In the genomic region with DNA sequence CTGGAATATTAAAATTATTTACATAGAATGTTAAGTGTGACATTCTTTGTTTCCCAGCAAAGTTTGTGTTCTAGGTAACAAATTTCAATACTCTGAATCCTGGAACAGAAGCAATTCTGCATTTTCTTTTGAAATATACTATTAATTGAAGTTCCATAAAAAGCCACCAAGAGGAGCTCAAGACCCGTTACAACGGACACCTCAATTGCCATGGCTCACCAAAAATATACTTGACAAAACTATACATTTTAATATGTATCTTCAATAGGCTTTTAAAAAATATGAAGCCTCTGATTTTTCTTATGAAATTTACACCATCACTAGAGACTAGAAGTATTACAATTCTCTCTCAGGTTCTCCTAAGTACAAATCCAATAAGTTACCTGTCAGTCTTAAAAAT, we compare ENCODE assay signal across 9 cellular contexts.
A peak's percentile ranks its signal among the peaks of the same experiment; 100 is the strongest.
DNase-seq lines count a peak whose midpoint lies in the region; ATAC-seq and TF ChIP-seq lines count a peak whose summit lies in the region.
"Had no signal": no experiment of that assay in that cellular context is flagged by ENCODE, and none has a peak within 500 bp of the region (broad histone marks: within the 10 kb centered on the region; RNA-seq: fewer than 3 reads in every experiment).

No MANE protein-coding gene starts in this region.

- peak overlapping the region; percentile 69 for H3K27ac ChIP-seq in CD4-positive, CD25-positive, alpha-beta regulatory T cell (ENCODE audit: insufficient read depth, low read length, poor library complexity, severe bottlenecking)
- no peak overlapping the region for H3K27ac ChIP-seq in liver (ENCODE audit: low read depth in 1 of 2, low read length in 2 of 2)
- H3K27ac ChIP-seq: HL-60 had no signal

- ATAC-seq in CD4-positive, CD25-positive, alpha-beta regulatory T cell (ENCODE audit: low read depth in 2 of 2): no peak
- ATAC-seq in HG02884 (IDR thresholded peaks at IDR 0.05; ENCODE audit: unreplicated experiment): no peak
- no peak for ATAC-seq in HG02763 (IDR thresholded peaks at IDR 0.05; ENCODE audit: unreplicated experiment)

- H3K36me3 Mint-ChIP-seq in CD4-positive, CD25-positive, alpha-beta regulatory T cell: peaks cover 5% of the 10 kb centered on the region
- H3K36me3 Mint-ChIP-seq in activated T-helper 1 cell treated with anti-CD3 and anti-CD28 coated beads, Interleukin-12 subunit alpha, Interleukin-12 subunit beta, Interleukin-2, Interleukin-4 antibody, amounts not matched to agents 30 ng/mL and 10 ng/mL and 1 ng/mL, durations not matched to agents 14 hours and 24 hours and 36 hours (ENCODE audit: low read depth): no peaks in the 10 kb centered on the region

- peak overlapping the region in 2 of 3 donors; percentile 11 to 79 for H3K27ac Mint-ChIP-seq in CD4-positive, CD25-positive, alpha-beta regulatory T cell
- H3K27ac Mint-ChIP-seq in activated T-helper 1 cell treated with anti-CD3 and anti-CD28 coated beads, Interleukin-12 subunit alpha, Interleukin-12 subunit beta, Interleukin-2, Interleukin-4 antibody, amounts not matched to agents 30 ng/mL and 10 ng/mL and 1 ng/mL, durations not matched to agents 14 hours and 24 hours and 36 hours: peak overlapping the region; percentile 29

- no peaks in the 10 kb centered on the region for H3K9me3 Mint-ChIP-seq in CD4-positive, CD25-positive, alpha-beta regulatory T cell
- H3K9me3 Mint-ChIP-seq in activated T-helper 1 cell treated with anti-CD3 and anti-CD28 coated beads, Interleukin-12 subunit alpha, Interleukin-12 subunit beta, Interleukin-2, Interleukin-4 antibody, amounts not matched to agents 30 ng/mL and 10 ng/mL and 1 ng/mL, durations not matched to agents 14 hours and 24 hours and 36 hours: no peaks in the 10 kb centered on the region

- H3K4me1 Mint-ChIP-seq in CD4-positive, CD25-positive, alpha-beta regulatory T cell: peaks cover 14 to 54% (median 29%) of the 10 kb centered on the region in 4 donors
- peaks cover 45% of the 10 kb centered on the region for H3K4me1 Mint-ChIP-seq in activated T-helper 1 cell treated with anti-CD3 and anti-CD28 coated beads, Interleukin-12 subunit alpha, Interleukin-12 subunit beta, Interleukin-2, Interleukin-4 antibody, amounts not matched to agents 30 ng/mL and 10 ng/mL and 1 ng/mL, durations not matched to agents 14 hours and 24 hours and 36 hours (ENCODE audit: low read depth)

- H3K36me3 ChIP-seq in CD4-positive, CD25-positive, alpha-beta regulatory T cell (ENCODE audit: control insufficient read depth, insufficient read depth, low read length): peaks cover 7% of the 10 kb centered on the region
- no peaks in the 10 kb centered on the region for H3K36me3 ChIP-seq in liver (ENCODE audit: control insufficient read depth in 4 of 4, insufficient read depth in 3 of 4, low read depth in 1 of 4, low read length in 3 of 4)

- H3K27me3 ChIP-seq in CD4-positive, CD25-positive, alpha-beta regulatory T cell (ENCODE audit: control insufficient read depth, insufficient read depth, low read length): no peaks in the 10 kb centered on the region
- H3K27me3 ChIP-seq in liver (ENCODE audit: control insufficient read depth in 4 of 4, insufficient read depth in 4 of 4, low read length in 3 of 4): no peaks in the 10 kb centered on the region

- no peak overlapping the region for H3K4me3 ChIP-seq in CD4-positive, CD25-positive, alpha-beta regulatory T cell (ENCODE audit: low read depth, low read length)
- no peak overlapping the region for H3K4me3 ChIP-seq in liver (ENCODE audit: low read depth in 1 of 3, low read length in 3 of 3)

- no peaks in the 10 kb centered on the region for H3K27me3 Mint-ChIP-seq in CD4-positive, CD25-positive, alpha-beta regulatory T cell
- H3K27me3 Mint-ChIP-seq in activated T-helper 1 cell treated with anti-CD3 and anti-CD28 coated beads, Interleukin-12 subunit alpha, Interleukin-12 subunit beta, Interleukin-2, Interleukin-4 antibody, amounts not matched to agents 30 ng/mL and 10 ng/mL and 1 ng/mL, durations not matched to agents 14 hours and 24 hours and 36 hours (ENCODE audit: insufficient read depth): no peaks in the 10 kb centered on the region

- H3K9me3 ChIP-seq in CD4-positive, CD25-positive, alpha-beta regulatory T cell (ENCODE audit: control insufficient read depth in 2 of 2, low read length in 2 of 2): no peaks in the 10 kb centered on the region
- H3K9me3 ChIP-seq in liver (ENCODE audit: control insufficient read depth in 4 of 4, low read length in 3 of 4): no peaks in the 10 kb centered on the region

- peak; percentile 77 to 78 for TF ChIP-seq RAD21 in liver (IDR thresholded peaks at IDR 0.05)

- no peak overlapping the region for H3K9ac ChIP-seq in liver (ENCODE audit: low read depth in 1 of 2, low read length in 2 of 2)

- DNase-seq in CD4-positive, CD25-positive, alpha-beta regulatory T cell: peak in 2 of 3 donors; percentile 22 to 37
- DNase-seq in HT-29 (ENCODE audit: low spot score): peak; percentile 16
- no peak for DNase-seq in activated T-helper 1 cell treated with anti-CD3 and anti-CD28 coated beads, Interleukin-12 subunit alpha, Interleukin-12 subunit beta, Interleukin-2, Interleukin-4 antibody, amounts not matched to agents 30 ng/mL and 10 ng/mL and 1 ng/mL, durations not matched to agents 14 hours and 24 hours and 36 hours (ENCODE audit: low spot score)
- no peak for DNase-seq in posterior vena cava (ENCODE audit: low spot score)
- no peak for DNase-seq in activated naive CD4-positive, alpha-beta T cell treated with Interleukin-2 at 50 U/mL for 16 hours

- peak; percentile 43 for TF ChIP-seq CTCF in liver (IDR thresholded peaks at IDR 0.05; ENCODE audit: low read depth, low read length, missing input control)

- WGBS in liver: 30% methylated on average over 2 of the region's 2 CpGs

- H3K4me1 ChIP-seq in CD4-positive, CD25-positive, alpha-beta regulatory T cell (ENCODE audit: control insufficient read depth, insufficient read depth, low read length, poor library complexity, severe bottlenecking): peaks cover 35% of the 10 kb centered on the region
- H3K4me1 ChIP-seq in liver (ENCODE audit: control insufficient read depth in 4 of 4, insufficient read depth in 4 of 4, low read length in 3 of 4): peaks cover 0 to 3% (median 0%) of the 10 kb centered on the region in 4 donors

- no peak overlapping the region for H3K4me3 Mint-ChIP-seq in CD4-positive, CD25-positive, alpha-beta regulatory T cell
- H3K4me3 Mint-ChIP-seq in activated T-helper 1 cell treated with anti-CD3 and anti-CD28 coated beads, Interleukin-12 subunit alpha, Interleukin-12 subunit beta, Interleukin-2, Interleukin-4 antibody, amounts not matched to agents 30 ng/mL and 10 ng/mL and 1 ng/mL, durations not matched to agents 14 hours and 24 hours and 36 hours: no peak overlapping the region

- intact Hi-C loops in activated T-helper 1 cell treated with anti-CD3 and anti-CD28 coated beads, Interleukin-12 subunit alpha, Interleukin-12 subunit beta, Interleukin-2, Interleukin-4 antibody, amounts not matched to agents 30 ng/mL and 10 ng/mL and 1 ng/mL, durations not matched to agents 14 hours and 24 hours and 36 hours (cut with micrococcal nuclease): loop anchor here (1.0 to 5.0 kb wide), 5 partner anchors 39 to 1999 kb away; a partner anchor contains a TSS
- intact Hi-C loops in posterior vena cava (cut with DNase I): no loop called here

TF ChIP-seq in liver, 16 proteins besides CTCF, POLR2A, EP300 and RAD21:
- TF ChIP-seq HNF4A (conservative IDR thresholded peaks at IDR 0.05) (no peak), JUND (IDR thresholded peaks at IDR 0.05) (no peak), YY1 (IDR thresholded peaks at IDR 0.05) (no peak)
- TF ChIP-seq, protein P1, sequence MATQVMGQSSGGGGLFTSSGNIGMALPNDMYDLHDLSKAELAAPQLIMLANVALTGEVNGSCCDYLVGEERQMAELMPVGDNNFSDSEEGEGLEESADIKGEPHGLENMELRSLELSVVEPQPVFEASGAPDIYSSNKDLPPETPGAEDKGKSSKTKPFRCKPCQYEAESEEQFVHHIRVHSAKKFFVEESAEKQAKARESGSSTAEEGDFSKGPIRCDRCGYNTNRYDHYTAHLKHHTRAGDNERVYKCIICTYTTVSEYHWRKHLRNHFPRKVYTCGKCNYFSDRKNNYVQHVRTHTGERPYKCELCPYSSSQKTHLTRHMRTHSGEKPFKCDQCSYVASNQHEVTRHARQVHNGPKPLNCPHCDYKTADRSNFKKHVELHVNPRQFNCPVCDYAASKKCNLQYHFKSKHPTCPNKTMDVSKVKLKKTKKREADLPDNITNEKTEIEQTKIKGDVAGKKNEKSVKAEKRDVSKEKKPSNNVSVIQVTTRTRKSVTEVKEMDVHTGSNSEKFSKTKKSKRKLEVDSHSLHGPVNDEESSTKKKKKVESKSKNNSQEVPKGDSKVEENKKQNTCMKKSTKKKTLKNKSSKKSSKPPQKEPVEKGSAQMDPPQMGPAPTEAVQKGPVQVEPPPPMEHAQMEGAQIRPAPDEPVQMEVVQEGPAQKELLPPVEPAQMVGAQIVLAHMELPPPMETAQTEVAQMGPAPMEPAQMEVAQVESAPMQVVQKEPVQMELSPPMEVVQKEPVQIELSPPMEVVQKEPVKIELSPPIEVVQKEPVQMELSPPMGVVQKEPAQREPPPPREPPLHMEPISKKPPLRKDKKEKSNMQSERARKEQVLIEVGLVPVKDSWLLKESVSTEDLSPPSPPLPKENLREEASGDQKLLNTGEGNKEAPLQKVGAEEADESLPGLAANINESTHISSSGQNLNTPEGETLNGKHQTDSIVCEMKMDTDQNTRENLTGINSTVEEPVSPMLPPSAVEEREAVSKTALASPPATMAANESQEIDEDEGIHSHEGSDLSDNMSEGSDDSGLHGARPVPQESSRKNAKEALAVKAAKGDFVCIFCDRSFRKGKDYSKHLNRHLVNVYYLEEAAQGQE (IDR thresholded peaks at IDR 0.05): no peak
- TF ChIP-seq, protein P2, sequence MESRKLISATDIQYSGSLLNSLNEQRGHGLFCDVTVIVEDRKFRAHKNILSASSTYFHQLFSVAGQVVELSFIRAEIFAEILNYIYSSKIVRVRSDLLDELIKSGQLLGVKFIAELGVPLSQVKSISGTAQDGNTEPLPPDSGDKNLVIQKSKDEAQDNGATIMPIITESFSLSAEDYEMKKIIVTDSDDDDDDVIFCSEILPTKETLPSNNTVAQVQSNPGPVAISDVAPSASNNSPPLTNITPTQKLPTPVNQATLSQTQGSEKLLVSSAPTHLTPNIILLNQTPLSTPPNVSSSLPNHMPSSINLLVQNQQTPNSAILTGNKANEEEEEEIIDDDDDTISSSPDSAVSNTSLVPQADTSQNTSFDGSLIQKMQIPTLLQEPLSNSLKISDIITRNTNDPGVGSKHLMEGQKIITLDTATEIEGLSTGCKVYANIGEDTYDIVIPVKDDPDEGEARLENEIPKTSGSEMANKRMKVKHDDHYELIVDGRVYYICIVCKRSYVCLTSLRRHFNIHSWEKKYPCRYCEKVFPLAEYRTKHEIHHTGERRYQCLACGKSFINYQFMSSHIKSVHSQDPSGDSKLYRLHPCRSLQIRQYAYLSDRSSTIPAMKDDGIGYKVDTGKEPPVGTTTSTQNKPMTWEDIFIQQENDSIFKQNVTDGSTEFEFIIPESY (IDR thresholded peaks at IDR 0.05): no peak
- TF ChIP-seq, protein P3, sequence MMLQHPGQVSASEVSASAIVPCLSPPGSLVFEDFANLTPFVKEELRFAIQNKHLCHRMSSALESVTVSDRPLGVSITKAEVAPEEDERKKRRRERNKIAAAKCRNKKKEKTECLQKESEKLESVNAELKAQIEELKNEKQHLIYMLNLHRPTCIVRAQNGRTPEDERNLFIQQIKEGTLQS (IDR thresholded peaks at IDR 0.05): no peak
TF ChIP-seq in liver: peak in this region for 0.

Comparison
In these comparisons a context has a peak if more than half of its experiments do, and no peak if none do; other contexts are left out.
1. DNase-seq: peak in CD4-positive, CD25-positive, alpha-beta regulatory T cell (2 of 3) and HT-29 (single experiment); none in activated T-helper 1 cell treated with anti-CD3 and anti-CD28 coated beads, Interleukin-12 subunit alpha, Interleukin-12 subunit beta, Interleukin-2, Interleukin-4 antibody, amounts not matched to agents 30 ng/mL and 10 ng/mL and 1 ng/mL, durations not matched to agents 14 hours and 24 hours and 36 hours (single experiment), posterior vena cava (single experiment) and activated naive CD4-positive, alpha-beta T cell treated with Interleukin-2 at 50 U/mL for 16 hours (single experiment).